26 cellular contexts compared by ENCODE assay signal in genomic region chr12:123513805-123514204, GRCh38. TPM values are rescaled to one million over a fixed set of nuclear protein-coding genes. Genes with fewer than 3 reads are reported as not detected.
DNase-seq lines count a peak whose midpoint lies in the region; ATAC-seq and TF ChIP-seq lines count a peak whose summit lies in the region.
"Had no signal": no experiment of that assay in that cellular context is flagged by ENCODE, and none has a peak within 500 bp of the region (broad histone marks: within the 10 kb centered on the region; RNA-seq: fewer than 3 reads in every experiment).

No MANE protein-coding gene starts in this region.

- H2BK15ac ChIP-seq in IMR-90 (ENCODE audit: low read depth, low read length), result no peak overlapping the region

- peaks cover 9% of the 10 kb centered on the region for H3F3A ChIP-seq in neural progenitor cell (ENCODE audit: low read depth)

- no peak overlapping the region for H3K4ac ChIP-seq in IMR-90 (ENCODE audit: low read depth, low read length)

- no peak overlapping the region for H4K8ac ChIP-seq in IMR-90 (ENCODE audit: low read depth in 2 of 2, low read length in 2 of 2)

- H3K27ac ChIP-seq in BLaER1, result peak overlapping the region; percentile 66
- no peak overlapping the region for H3K27ac ChIP-seq in IMR-90 (ENCODE audit: insufficient read depth, low read length)
- H3K27ac ChIP-seq in neural progenitor cell, result peak overlapping the region; percentile 91
- H3K27ac ChIP-seq: gastroesophageal sphincter, parathyroid adenoma had no signal

- TF ChIP-seq RAD21 in IMR-90 (IDR thresholded peaks at IDR 0.05; ENCODE audit: low read length), result no peak

- no peak overlapping the region for H3K4me3 Mint-ChIP-seq in neural progenitor cell
- H3K4me3 Mint-ChIP-seq: activated naive CD8-positive, alpha-beta T cell treated with anti-CD3 and anti-CD28 coated beads, Interleukin-2, amount 50 U/mL, for 24 hours; activated T-cell treated with anti-CD3 and anti-CD28 coated beads, Interleukin-2, amount 50 U/mL, for 24 hours; natural killer cell treated with Interleukin-12 subunit alpha and Interleukin-12 subunit beta and Interleukin-15 and Interleukin-18, amount 100 ng/mL, for 72 hours; stimulated activated memory B cell treated with anti-CD40 and anti-IgM and Interleukin-4, amounts not matched to agents 10 μg/mL and 1 μg/mL and 100 μg/mL, for 72 hours; T-helper 1 cell treated with Interleukin-12 subunit alpha and Interleukin-12 subunit beta and Interleukin-4 antibody, amounts not matched to agents 30 μg/mL and 1 μg/mL, for 36 hours had no signal

- dilution Hi-C loops in IMR-90 (cut with HindIII; ENCODE audit: low sequenced_read_pairs, unreplicated experiment), result no loop called here

- no peak for ATAC-seq in IMR-90 (ENCODE audit: low read depth)
- ATAC-seq in Right ventricle myocardium superior (ENCODE audit: poor library complexity), result peak; percentile 28
- no peak for ATAC-seq in GM21381 (IDR thresholded peaks at IDR 0.05; ENCODE audit: unreplicated experiment)
- no peak for ATAC-seq in HG03439 (IDR thresholded peaks at IDR 0.05; ENCODE audit: unreplicated experiment)
- ATAC-seq: activated naive CD8-positive, alpha-beta T cell treated with anti-CD3 and anti-CD28 coated beads, Interleukin-2, amount 50 U/mL, for 24 hours; gastroesophageal sphincter; mucosa of descending colon; stimulated activated memory B cell treated with anti-CD40 and anti-IgM and Interleukin-4, amounts not matched to agents 10 μg/mL and 1 μg/mL and 100 μg/mL, for 72 hours had no signal

- H3K27me3 ChIP-seq in BLaER1 (no peaks in the 10 kb centered on the region), IMR-90 (ENCODE audit: control insufficient read depth, insufficient read depth, low read length) (no peaks in the 10 kb centered on the region), neural progenitor cell (no peaks in the 10 kb centered on the region)
- H3K27me3 ChIP-seq: gastroesophageal sphincter had no signal

- intact Hi-C loops in IMR-90 (cut with micrococcal nuclease), result no loop called here
- intact Hi-C loops in Right ventricle myocardium superior (cut with DNase I), result no loop called here

- H3K4me3 ChIP-seq in BLaER1 (no peak overlapping the region), IMR-90 (ENCODE audit: insufficient read depth, low read depth, low read length) (no peak overlapping the region), neural progenitor cell (no peak overlapping the region)
- H3K4me3 ChIP-seq: gastroesophageal sphincter, mucosa of descending colon had no signal

- no peak for TF ChIP-seq POLR2A in IMR-90 (IDR thresholded peaks at IDR 0.05; ENCODE audit: low read depth, low read length)

- H2AK9ac ChIP-seq in IMR-90 (replicated peaks; ENCODE audit: low read depth, low read length, poor library complexity), result peak overlapping the region; percentile 25

- CTCF ChIA-PET in IMR-90 (lab: Yijun Ruan, JAX), result no interaction called here

- peaks cover 6 to 22% of the 10 kb centered on the region in 2 experiments for H3K79me1 ChIP-seq in IMR-90 (ENCODE audit: low read depth in 1 of 2, low read length in 2 of 2)

- no peak overlapping the region for H3K14ac ChIP-seq in IMR-90 (replicated peaks; ENCODE audit: low read depth, low read length)

- peaks cover 3% of the 10 kb centered on the region for H3K27me3 Mint-ChIP-seq in neural progenitor cell (ENCODE audit: insufficient read depth, low read depth)
- H3K27me3 Mint-ChIP-seq: activated naive CD8-positive, alpha-beta T cell treated with anti-CD3 and anti-CD28 coated beads, Interleukin-2, amount 50 U/mL, for 24 hours; activated T-cell treated with anti-CD3 and anti-CD28 coated beads, Interleukin-2, amount 50 U/mL, for 24 hours; natural killer cell treated with Interleukin-12 subunit alpha and Interleukin-12 subunit beta and Interleukin-15 and Interleukin-18, amount 100 ng/mL, for 72 hours; stimulated activated memory B cell treated with anti-CD40 and anti-IgM and Interleukin-4, amounts not matched to agents 10 μg/mL and 1 μg/mL and 100 μg/mL, for 72 hours had no signal

- peaks cover 23% of the 10 kb centered on the region for H3K36me3 Mint-ChIP-seq in neural progenitor cell
- H3K36me3 Mint-ChIP-seq: natural killer cell treated with Interleukin-12 subunit alpha and Interleukin-12 subunit beta and Interleukin-15 and Interleukin-18, amount 100 ng/mL, for 72 hours had no signal

- no peaks in the 10 kb centered on the region for H4K20me1 ChIP-seq in BLaER1
- H4K20me1 ChIP-seq in IMR-90 (ENCODE audit: insufficient read depth, low read length), result peaks cover 3% of the 10 kb centered on the region
- H4K20me1 ChIP-seq in neural progenitor cell (ENCODE audit: low read depth), result no peaks in the 10 kb centered on the region

- H4K91ac ChIP-seq in IMR-90 (ENCODE audit: insufficient read depth, low read depth, low read length), result no peak overlapping the region

- no peak overlapping the region for H3K4me2 ChIP-seq in BLaER1
- H3K4me2 ChIP-seq in IMR-90 (ENCODE audit: low read depth, low read length), result no peak overlapping the region
- H3K4me2 ChIP-seq in neural progenitor cell, result no peak overlapping the region
- H3K4me2 ChIP-seq: SK-N-SH had no signal

- H2AFZ ChIP-seq in IMR-90 (replicated peaks; ENCODE audit: low read length, poor library complexity) (no peak overlapping the region), neural progenitor cell (replicated peaks) (no peak overlapping the region)
- H2AFZ ChIP-seq: parathyroid adenoma had no signal

- H3K9ac ChIP-seq in BLaER1, result peak overlapping the region; percentile 59; the same call in 1 of the 2 replicates
- H3K9ac ChIP-seq in IMR-90 (ENCODE audit: low read depth, low read length), result no peak overlapping the region
- no peak overlapping the region for H3K9ac ChIP-seq in neural progenitor cell
- H3K9ac ChIP-seq: parathyroid adenoma, SK-N-SH had no signal

- no peak overlapping the region for H3K23ac ChIP-seq in IMR-90 (ENCODE audit: low read depth, low read length)

- POLR2A ChIA-PET in IMR-90 (lab: Charles Lee; ENCODE audit: unreplicated experiment), result no interaction called here

- no peak overlapping the region for H3K18ac ChIP-seq in IMR-90 (ENCODE audit: low read depth, low read length)

- H3K79me2 ChIP-seq in neural progenitor cell (ENCODE audit: low read depth), result no peaks in the 10 kb centered on the region
- H3K79me2 ChIP-seq: parathyroid adenoma had no signal

- no peaks in the 10 kb centered on the region for H3K4me1 Mint-ChIP-seq in neural progenitor cell
- H3K4me1 Mint-ChIP-seq: activated naive CD8-positive, alpha-beta T cell treated with anti-CD3 and anti-CD28 coated beads, Interleukin-2, amount 50 U/mL, for 24 hours; stimulated activated memory B cell treated with anti-CD40 and anti-IgM and Interleukin-4, amounts not matched to agents 10 μg/mL and 1 μg/mL and 100 μg/mL, for 72 hours had no signal

- H3K9me1 ChIP-seq in IMR-90 (ENCODE audit: insufficient read depth, low read length), result peaks cover 21% of the 10 kb centered on the region

- no peak overlapping the region for H2BK20ac ChIP-seq in IMR-90 (ENCODE audit: low read depth, low read length)

- H3K56ac ChIP-seq in IMR-90 (ENCODE audit: extremely low read depth, insufficient read depth, low read length), result no peak overlapping the region

- in situ Hi-C loops in IMR-90 (cut with MboI; ENCODE audit: low sequenced_read_pairs), result no loop called here

- H2BK5ac ChIP-seq in IMR-90 (ENCODE audit: low read depth, low read length, poor library complexity, severe bottlenecking), result no peak overlapping the region

- H3K9me3 ChIP-seq in BLaER1 (no peaks in the 10 kb centered on the region), IMR-90 (ENCODE audit: control insufficient read depth, insufficient read depth, low read length) (no peaks in the 10 kb centered on the region), neural progenitor cell (ENCODE audit: low read depth) (no peaks in the 10 kb centered on the region)
- H3K9me3 ChIP-seq: gastroesophageal sphincter, mucosa of descending colon, SK-N-SH had no signal

- no TSS peak for BruUV-seq in IMR-90 (replicated peaks; lab: Mats Ljungman, UMichigan)

- no peak overlapping the region for H3K27ac Mint-ChIP-seq in neural progenitor cell
- H3K27ac Mint-ChIP-seq: activated naive CD8-positive, alpha-beta T cell treated with anti-CD3 and anti-CD28 coated beads, Interleukin-2, amount 50 U/mL, for 24 hours; activated T-cell treated with anti-CD3 and anti-CD28 coated beads, Interleukin-2, amount 50 U/mL, for 24 hours; natural killer cell treated with Interleukin-12 subunit alpha and Interleukin-12 subunit beta and Interleukin-15 and Interleukin-18, amount 100 ng/mL, for 72 hours; stimulated activated memory B cell treated with anti-CD40 and anti-IgM and Interleukin-4, amounts not matched to agents 10 μg/mL and 1 μg/mL and 100 μg/mL, for 72 hours; T-helper 1 cell treated with Interleukin-12 subunit alpha and Interleukin-12 subunit beta and Interleukin-4 antibody, amounts not matched to agents 30 μg/mL and 1 μg/mL, for 36 hours had no signal

- WGBS in IMR-90 (ENCODE audit: extremely low coverage in 2 of 2, insufficient read length in 1 of 2), 2 experiments, result 76% methylated on average over 13 of the region's 13 CpGs; no CpG with 5 or more reads in 1 of the 2 experiments

- H3K9me3 Mint-ChIP-seq in neural progenitor cell, result no peaks in the 10 kb centered on the region
- H3K9me3 Mint-ChIP-seq: activated naive CD8-positive, alpha-beta T cell treated with anti-CD3 and anti-CD28 coated beads, Interleukin-2, amount 50 U/mL, for 24 hours; activated T-cell treated with anti-CD3 and anti-CD28 coated beads, Interleukin-2, amount 50 U/mL, for 24 hours; natural killer cell treated with Interleukin-12 subunit alpha and Interleukin-12 subunit beta and Interleukin-15 and Interleukin-18, amount 100 ng/mL, for 72 hours; stimulated activated memory B cell treated with anti-CD40 and anti-IgM and Interleukin-4, amounts not matched to agents 10 μg/mL and 1 μg/mL and 100 μg/mL, for 72 hours; T-helper 1 cell treated with Interleukin-12 subunit alpha and Interleukin-12 subunit beta and Interleukin-4 antibody, amounts not matched to agents 30 μg/mL and 1 μg/mL, for 36 hours had no signal

- DNase-seq in IMR-90 (no peak), Right ventricle myocardium superior (no peak), neural progenitor cell (ENCODE audit: low spot score) (no peak), RPMI8226 (no peak), NCI-H2107 treated with DMSO at 0.1 percent for 48 hours (lab: John Stamatoyannopoulos, UW; ENCODE audit: unreplicated experiment) (no peak)
- DNase-seq: activated CD8-positive, alpha-beta memory T cell treated with anti-CD3 and anti-CD28 coated beads for 24 hours; activated gamma-delta T cell treated with Interleukin-2 at 50 U/mL for 16 hours; activated naive CD8-positive, alpha-beta T cell treated with anti-CD3 and anti-CD28 coated beads, Interleukin-2, amount 50 U/mL, for 24 hours; activated T-cell treated with anti-CD3 and anti-CD28 coated beads, Interleukin-2, amount 50 U/mL, for 24 hours; Calu3; dermis blood vessel endothelial cell; mucosa of descending colon; NCI-H2081; NCI-H226; SK-N-SH; stimulated activated CD4-positive, alpha-beta T cell treated with anti-CD3 and anti-CD28 coated beads, Interleukin-12 subunit alpha, Interleukin-12 subunit beta, amount 100 ng/mL, for 4 hours; stimulated activated CD4-positive, alpha-beta T cell treated with anti-CD3 and anti-CD28 coated beads, Interleukin-4, amount 100 ng/mL, for 24 hours; substantia nigra had no signal

- H2BK120ac ChIP-seq in IMR-90 (ENCODE audit: low read depth, low read length), result no peak overlapping the region

- peaks cover 32% of the 10 kb centered on the region for H3K36me3 ChIP-seq in BLaER1
- peaks cover 44% of the 10 kb centered on the region for H3K36me3 ChIP-seq in IMR-90 (ENCODE audit: control insufficient read depth, insufficient read depth, low read length)
- no peaks in the 10 kb centered on the region for H3K36me3 ChIP-seq in neural progenitor cell

- no peak overlapping the region for H4K5ac ChIP-seq in IMR-90 (ENCODE audit: low read depth, low read length)

- H2AK5ac ChIP-seq in IMR-90 (ENCODE audit: low read depth, low read length), result no peak overlapping the region

- H3K4me1 ChIP-seq in BLaER1 (peaks cover 28% of the 10 kb centered on the region), IMR-90 (ENCODE audit: control insufficient read depth, insufficient read depth, low read length) (no peaks in the 10 kb centered on the region), neural progenitor cell (no peaks in the 10 kb centered on the region)
- H3K4me1 ChIP-seq: parathyroid adenoma had no signal

- TF ChIP-seq CTCF in IMR-90 (conservative IDR thresholded peaks at IDR 0.05; ENCODE audit: low read depth, low read length) (no peak), neural progenitor cell (IDR thresholded peaks at IDR 0.05) (no peak)

RNA-seq across cellular contexts. Expression of gene RILPL1, which starts 19.7 kb away (rescaled TPM):
- total RNA-seq in IMR-90 (2012; rRNA removed) (11.1 and 14.2 TPM in 2 replicates), Right ventricle myocardium superior (92.4 TPM), neural progenitor cell (ENCODE audit: low replicate concordance) (13.8 and 16.7 TPM in 2 replicates)
- 19.8 and 24.5 TPM in 2 replicates for polyA plus RNA-seq in IMR-90 (2012; rRNA removed)
- 15.2 and 17.4 TPM in 2 replicates for polyA plus RNA-seq in IMR-90 (2012; cell fraction: cytosol; rRNA removed)
- 28.5 and 34.7 TPM in 2 replicates for polyA plus RNA-seq in IMR-90 (2012; cell fraction: nucleus; rRNA removed; ENCODE audit: low replicate concordance)

RNA-seq across cellular contexts. Expression of gene SNRNP35, which starts 55.9 kb away (rescaled TPM):
- total RNA-seq in IMR-90 (2012; rRNA removed) (4.7 and 10.6 TPM in 2 replicates), Right ventricle myocardium superior (23.4 TPM), neural progenitor cell (ENCODE audit: low replicate concordance) (12.6 and 30.3 TPM in 2 replicates)
- polyA plus RNA-seq in IMR-90 (2012; rRNA removed), result 14.1 and 15.4 TPM in 2 replicates
- 4.0 and 5.3 TPM in 2 replicates for polyA plus RNA-seq in IMR-90 (2012; cell fraction: cytosol; rRNA removed)
- polyA plus RNA-seq in IMR-90 (2012; cell fraction: nucleus; rRNA removed; ENCODE audit: low replicate concordance), result 5.5 and 17.8 TPM in 2 replicates
